In the genomic region with DNA sequence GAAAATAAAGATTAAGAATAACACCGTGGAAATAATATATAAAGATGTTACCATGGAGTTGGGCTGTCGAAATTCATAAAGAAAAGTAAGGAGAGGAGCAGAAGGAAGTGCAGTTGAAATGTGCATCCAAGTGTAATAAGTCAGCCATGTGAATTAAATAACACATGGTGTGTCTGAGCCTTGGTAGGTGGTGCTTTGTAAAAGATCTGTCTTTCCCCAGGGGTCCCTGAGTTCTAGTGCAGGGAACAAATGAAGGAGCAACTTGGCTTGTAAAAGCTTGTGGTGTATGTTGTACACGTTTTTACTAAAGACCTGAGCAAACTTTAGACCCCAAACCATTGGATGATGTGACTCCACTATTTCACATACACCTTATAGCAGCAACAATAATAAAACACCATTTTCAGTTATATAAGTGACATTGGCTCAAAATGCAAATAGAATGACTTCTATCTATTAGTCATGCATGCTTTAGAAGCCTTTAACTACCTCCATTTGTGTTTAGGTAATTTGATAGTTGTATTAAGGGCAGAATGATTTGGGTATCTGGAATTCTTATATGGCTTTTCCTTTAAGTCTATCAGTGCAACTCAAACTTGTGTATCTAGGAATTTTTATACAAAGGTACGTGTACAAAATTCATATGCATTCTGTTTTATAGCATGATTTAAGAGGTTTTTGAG, we compare ENCODE assay signal across 25 cellular contexts. TPM values are rescaled to one million over a fixed set of nuclear protein-coding genes. Genes with fewer than 3 reads are reported as not detected.
A peak's percentile ranks its signal among the peaks of the same experiment; 100 is the strongest.
DNase-seq lines count a peak whose midpoint lies in the region; ATAC-seq, FAIRE-seq and TF ChIP-seq lines count a peak whose summit lies in the region.
"Had no signal": no experiment of that assay in that cellular context is flagged by ENCODE, and none has a peak within 500 bp of the region (broad histone marks: within the 10 kb centered on the region; RNA-seq: fewer than 3 reads in every experiment).

No MANE protein-coding gene starts in this region.

- in situ Hi-C loops in IMR-90 (cut with MboI; ENCODE audit: low sequenced_read_pairs) = no loop called here

- H4K20me1 ChIP-seq in IMR-90 (ENCODE audit: insufficient read depth, low read length) = peaks cover 30% of the 10 kb centered on the region

- FAIRE-seq in D721Med (lab: Jason Lieb, UNC) = peak; percentile 68
- FAIRE-seq: colon, keratinocyte had no signal

- H3K27me3 Mint-ChIP-seq in naive thymus-derived CD8-positive, alpha-beta T cell = no peaks in the 10 kb centered on the region
- H3K27me3 Mint-ChIP-seq: activated CD4-positive, alpha-beta T cell treated with anti-CD3 and anti-CD28 coated beads, Interleukin-2, amount 10 ng/mL, durations not matched to agents 7 days and 5 days; activated naive CD8-positive, alpha-beta T cell treated with anti-CD3 and anti-CD28 coated beads for 36 hours; activated T-helper 17 cell treated with anti-CD3 and anti-CD28 coated beads, Interleukin-2, amount 50 U/mL, for 72 hours; CD4-positive, alpha-beta T cell; effector memory CD8-positive, alpha-beta T cell had no signal

- POLR2A ChIA-PET in IMR-90 (lab: Charles Lee; ENCODE audit: unreplicated experiment) = no interaction called here
- POLR2A ChIA-PET in naive thymus-derived CD8-positive, alpha-beta T cell (lab: Charles Lee) = no interaction called here

- peak overlapping the region; percentile 36; the same call in 1 of the 2 replicates for H3K4me2 ChIP-seq in IMR-90 (ENCODE audit: low read depth, low read length)
- H3K4me2 ChIP-seq in mesenchymal stem cell (ENCODE audit: low read length, poor library complexity, severe bottlenecking) = no peak overlapping the region

- H2AK5ac ChIP-seq in IMR-90 (ENCODE audit: low read depth, low read length) = no peak overlapping the region
- H2AK5ac ChIP-seq in mesenchymal stem cell (ENCODE audit: low read length, severe bottlenecking) = no peak overlapping the region

- H3K4me3 Mint-ChIP-seq in naive thymus-derived CD8-positive, alpha-beta T cell = no peak overlapping the region
- H3K4me3 Mint-ChIP-seq: activated CD4-positive, alpha-beta T cell treated with anti-CD3 and anti-CD28 coated beads, Interleukin-2, amount 10 ng/mL, durations not matched to agents 7 days and 5 days; activated naive CD8-positive, alpha-beta T cell treated with anti-CD3 and anti-CD28 coated beads for 36 hours; activated T-helper 17 cell treated with anti-CD3 and anti-CD28 coated beads, Interleukin-2, amount 50 U/mL, for 72 hours; CD4-positive, alpha-beta T cell; effector memory CD8-positive, alpha-beta T cell; T-helper 1 cell treated with Interleukin-12 subunit alpha and Interleukin-12 subunit beta and Interleukin-4 antibody, amounts not matched to agents 30 μg/mL and 1 μg/mL, for 36 hours had no signal

- peak; percentile 48 for ATAC-seq in IMR-90 (ENCODE audit: low read depth)
- ATAC-seq in naive thymus-derived CD8-positive, alpha-beta T cell = no peak
- ATAC-seq: activated T-helper 17 cell treated with anti-CD3 and anti-CD28 coated beads, Interleukin-2, amount 50 U/mL, for 72 hours; effector memory CD8-positive, alpha-beta T cell; gastrocnemius medialis had no signal

- H3K4me1 ChIP-seq in IMR-90 (ENCODE audit: control insufficient read depth, insufficient read depth, low read length) (peaks cover 7% of the 10 kb centered on the region), SJCRH30 (peaks cover 37% of the 10 kb centered on the region), mesenchymal stem cell (ENCODE audit: control insufficient read depth, insufficient read depth, low read depth, low read length) (peaks cover 4% of the 10 kb centered on the region)

- H3K36me3 ChIP-seq in IMR-90 (ENCODE audit: control insufficient read depth, insufficient read depth, low read length) (0 out of 2 replicates have a peak, but pooled peaks cover 2% of the 10 kb centered on the region), SJCRH30 (peaks cover 11% of the 10 kb centered on the region), mesenchymal stem cell (ENCODE audit: control insufficient read depth in 1 of 2, insufficient read depth in 2 of 2, low read depth in 1 of 2, low read length in 2 of 2) (peaks cover 0 to 4% of the 10 kb centered on the region in 2 experiments)
- H3K36me3 ChIP-seq: esophagus muscularis mucosa, right atrium auricular region had no signal

- peaks cover 15 to 55% of the 10 kb centered on the region in 2 experiments for H3K79me1 ChIP-seq in IMR-90 (ENCODE audit: low read depth in 1 of 2, low read length in 2 of 2)
- no peaks in the 10 kb centered on the region for H3K79me1 ChIP-seq in mesenchymal stem cell (replicated peaks; ENCODE audit: low read length, poor library complexity, severe bottlenecking)

- H4K8ac ChIP-seq in IMR-90 (ENCODE audit: low read depth in 2 of 2, low read length in 2 of 2) (no peak overlapping the region), mesenchymal stem cell (ENCODE audit: low read length) (no peak overlapping the region)

- no peak overlapping the region for H3K23ac ChIP-seq in IMR-90 (ENCODE audit: low read depth, low read length)
- no peak overlapping the region for H3K23ac ChIP-seq in mesenchymal stem cell (ENCODE audit: low read length in 2 of 2)

- H2BK15ac ChIP-seq in IMR-90 (ENCODE audit: low read depth, low read length) (no peak overlapping the region), mesenchymal stem cell (ENCODE audit: low read depth, poor library complexity, severe bottlenecking) (no peak overlapping the region)

- no peak overlapping the region for H2BK5ac ChIP-seq in IMR-90 (ENCODE audit: low read depth, low read length, poor library complexity, severe bottlenecking)
- H2BK5ac ChIP-seq in mesenchymal stem cell (ENCODE audit: low read depth, low read length, poor library complexity, severe bottlenecking) = no peak overlapping the region

- no peak for TF ChIP-seq CTCF in D721Med (IDR thresholded peaks at IDR 0.05; ENCODE audit: insufficient read depth, missing control alignments)
- no peak for TF ChIP-seq CTCF in IMR-90 (conservative IDR thresholded peaks at IDR 0.05; ENCODE audit: low read depth, low read length)

- no peak for TF ChIP-seq RAD21 in IMR-90 (IDR thresholded peaks at IDR 0.05; ENCODE audit: low read length)

- H3K9ac ChIP-seq in IMR-90 (ENCODE audit: low read depth, low read length) (no peak overlapping the region), mesenchymal stem cell (ENCODE audit: low read length) (no peak overlapping the region)

- H2AFZ ChIP-seq in IMR-90 (replicated peaks; ENCODE audit: low read length, poor library complexity) (no peak overlapping the region), mesenchymal stem cell (ENCODE audit: low read depth, low read length) (no peak overlapping the region)

- no peak overlapping the region for H3K14ac ChIP-seq in IMR-90 (replicated peaks; ENCODE audit: low read depth, low read length)
- H3K14ac ChIP-seq in mesenchymal stem cell (ENCODE audit: low read length in 2 of 2) = no peak overlapping the region

- WGBS in IMR-90 (ENCODE audit: extremely low coverage in 2 of 2, insufficient read length in 1 of 2), 2 experiments = no CpG with 5 or more reads among the region's 4 CpGs
- 75% methylated on average over 2 of the region's 4 CpGs for WGBS in mesenchymal stem cell

- H3K4ac ChIP-seq in IMR-90 (ENCODE audit: low read depth, low read length) = no peak overlapping the region
- no peak overlapping the region for H3K4ac ChIP-seq in mesenchymal stem cell (ENCODE audit: low read depth in 1 of 2, low read length in 2 of 2)

- peaks cover 23 to 66% (median 51%) of the 10 kb centered on the region in 4 donors for H3K4me1 Mint-ChIP-seq in naive thymus-derived CD8-positive, alpha-beta T cell

- H4K91ac ChIP-seq in IMR-90 (ENCODE audit: insufficient read depth, low read depth, low read length) (no peak overlapping the region), mesenchymal stem cell (ENCODE audit: low read length) (no peak overlapping the region)

- peaks cover 0 to 11% (median 2%) of the 10 kb centered on the region in 3 donors for H3K36me3 Mint-ChIP-seq in naive thymus-derived CD8-positive, alpha-beta T cell

- peaks cover 0 to 4% (median 2%) of the 10 kb centered on the region in 9 donors for H3K9me3 Mint-ChIP-seq in naive thymus-derived CD8-positive, alpha-beta T cell
- H3K9me3 Mint-ChIP-seq: activated T-helper 17 cell treated with anti-CD3 and anti-CD28 coated beads, Interleukin-2, amount 50 U/mL, for 72 hours; CD4-positive, alpha-beta T cell; effector memory CD8-positive, alpha-beta T cell had no signal

- H3K27ac Mint-ChIP-seq in naive thymus-derived CD8-positive, alpha-beta T cell = no peak overlapping the region
- H3K27ac Mint-ChIP-seq: activated CD4-positive, alpha-beta T cell treated with anti-CD3 and anti-CD28 coated beads, Interleukin-2, amount 10 ng/mL, durations not matched to agents 7 days and 5 days; activated naive CD8-positive, alpha-beta T cell treated with anti-CD3 and anti-CD28 coated beads for 36 hours; activated T-helper 17 cell treated with anti-CD3 and anti-CD28 coated beads, Interleukin-2, amount 50 U/mL, for 72 hours; CD4-positive, alpha-beta T cell; effector memory CD8-positive, alpha-beta T cell; T-helper 1 cell treated with Interleukin-12 subunit alpha and Interleukin-12 subunit beta and Interleukin-4 antibody, amounts not matched to agents 30 μg/mL and 1 μg/mL, for 36 hours had no signal

- no peak overlapping the region for H3K18ac ChIP-seq in IMR-90 (ENCODE audit: low read depth, low read length)
- peak overlapping the region in 1 of 2 experiments; percentile 27 for H3K18ac ChIP-seq in mesenchymal stem cell (ENCODE audit: low read depth in 1 of 2, low read length in 2 of 2)

- intact Hi-C loops in IMR-90 (cut with micrococcal nuclease) = no loop called here

- H2BK120ac ChIP-seq in IMR-90 (ENCODE audit: low read depth, low read length) = no peak overlapping the region
- no peak overlapping the region for H2BK120ac ChIP-seq in mesenchymal stem cell (ENCODE audit: low read depth, low read length)

- no peak for TF ChIP-seq POLR2A in IMR-90 (IDR thresholded peaks at IDR 0.05; ENCODE audit: low read depth, low read length)

- CTCF ChIA-PET in IMR-90 (lab: Yijun Ruan, JAX) = no interaction called here

- H3K4me3 ChIP-seq in IMR-90 (ENCODE audit: insufficient read depth, low read depth, low read length) = no peak overlapping the region
- no peak overlapping the region for H3K4me3 ChIP-seq in SJCRH30
- H3K4me3 ChIP-seq in mesenchymal stem cell (ENCODE audit: insufficient read depth in 1 of 2, low read depth in 1 of 2, low read length in 2 of 2) = no peak overlapping the region
- H3K4me3 ChIP-seq: esophagus muscularis mucosa, gastrocnemius medialis, MG63, right atrium auricular region had no signal

- dilution Hi-C loops in IMR-90 (cut with HindIII; ENCODE audit: low sequenced_read_pairs, unreplicated experiment) = no loop called here

- no peak overlapping the region for H2BK20ac ChIP-seq in IMR-90 (ENCODE audit: low read depth, low read length)

- no peak overlapping the region for H3K56ac ChIP-seq in IMR-90 (ENCODE audit: extremely low read depth, insufficient read depth, low read length)

- no peaks in the 10 kb centered on the region for H3K27me3 ChIP-seq in IMR-90 (ENCODE audit: control insufficient read depth, insufficient read depth, low read length)
- no peaks in the 10 kb centered on the region for H3K27me3 ChIP-seq in SJCRH30
- no peaks in the 10 kb centered on the region for H3K27me3 ChIP-seq in mesenchymal stem cell (ENCODE audit: control insufficient read depth in 1 of 2, insufficient read depth in 1 of 2, low read length in 2 of 2)
- H3K27me3 ChIP-seq: esophagus muscularis mucosa, gastrocnemius medialis, MG63, right atrium auricular region had no signal

- no TSS peak for BruUV-seq in IMR-90 (replicated peaks; lab: Mats Ljungman, UMichigan)

- H2AK9ac ChIP-seq in IMR-90 (replicated peaks; ENCODE audit: low read depth, low read length, poor library complexity) = no peak overlapping the region

- DNase-seq in D721Med (ENCODE audit: insufficient read length, low spot score) (no peak), IMR-90 (peak; percentile 33), SJCRH30 (peak; percentile 33 to 49), mesenchymal stem cell (no peak), COLO668 (lab: John Stamatoyannopoulos, UW; ENCODE audit: unreplicated experiment) (no peak), NCI-H1092 (lab: John Stamatoyannopoulos, UW) (no peak), putamen (ENCODE audit: low spot score) (no peak)
- no peak for DNase-seq in naive thymus-derived CD8-positive, alpha-beta T cell
- DNase-seq: activated CD4-positive, alpha-beta T cell treated with anti-CD3 and anti-CD28 coated beads, Interleukin-2, amount 10 ng/mL, durations not matched to agents 7 days and 5 days; activated naive CD8-positive, alpha-beta T cell treated with anti-CD3 and anti-CD28 coated beads for 36 hours; CD4-positive, alpha-beta T cell; effector memory CD8-positive, alpha-beta T cell; gastrocnemius medialis; MG63; NCI-H1694; NCI-H345; occipital lobe; Right ventricle myocardium superior; stimulated activated CD4-positive, alpha-beta T cell treated with anti-CD3 and anti-CD28 coated beads, Interleukin-15, amount 100 ng/mL, for 24 hours had no signal

- H3K27ac ChIP-seq in IMR-90 (ENCODE audit: insufficient read depth, low read length) (no peak overlapping the region), SJCRH30 (peak overlapping the region; percentile 50), mesenchymal stem cell (ENCODE audit: low read length, poor library complexity, severe bottlenecking) (peak overlapping the region; percentile 21)
- H3K27ac ChIP-seq: esophagus muscularis mucosa, gastrocnemius medialis, right atrium auricular region had no signal

- H3K9me3 ChIP-seq in IMR-90 (ENCODE audit: control insufficient read depth, insufficient read depth, low read length) (no peaks in the 10 kb centered on the region), SJCRH30 (replicated peaks) (0 out of 2 replicates have a peak, but pooled peaks cover 4% of the 10 kb centered on the region), mesenchymal stem cell (ENCODE audit: control insufficient read depth, low read length) (peaks cover 10% of the 10 kb centered on the region)
- H3K9me3 ChIP-seq: gastrocnemius medialis had no signal

- no peak overlapping the region for H4K5ac ChIP-seq in IMR-90 (ENCODE audit: low read depth, low read length)

- H2BK12ac ChIP-seq in mesenchymal stem cell (ENCODE audit: low read length in 2 of 2) = no peak overlapping the region

- H3K9me1 ChIP-seq in IMR-90 (ENCODE audit: insufficient read depth, low read length) = peaks cover 8% of the 10 kb centered on the region

RNA-seq across cellular contexts. Expression of gene STARD3NL, which starts 11.4 kb away (rescaled TPM):
- total RNA-seq in IMR-90 (2012; rRNA removed) = 69.7 and 102 TPM in 2 replicates
- 46.5 and 51.6 TPM in 2 replicates for polyA plus RNA-seq in IMR-90 (2012; rRNA removed)
- 11.7 and 13.9 TPM in 2 replicates for polyA plus RNA-seq in IMR-90 (2012; cell fraction: cytosol; rRNA removed)
- polyA plus RNA-seq in IMR-90 (2012; cell fraction: nucleus; rRNA removed; ENCODE audit: low replicate concordance) = 3.1 and 19.2 TPM in 2 replicates
- 153 and 162 TPM in 2 replicates for total RNA-seq in SJCRH30 (2014; rRNA removed; shearing (Covaris generic))
- 55.4 TPM for polyA plus RNA-seq in mesenchymal stem cell (2013, experiment 1 of 2)
- 57.5 TPM for polyA plus RNA-seq in mesenchymal stem cell (2013, experiment 2 of 2)
- total RNA-seq in naive thymus-derived CD8-positive, alpha-beta T cell = 10 to 100 TPM; 12.8 TPM
- polyA plus RNA-seq in naive thymus-derived CD8-positive, alpha-beta T cell = 10 to 100 TPM; 26.4 to 35.4 (median 32.8) TPM

Comparison
In these comparisons a context has a peak if more than half of its experiments do, and no peak if none do; other contexts are left out.
1. DNase-seq: peak in IMR-90 (single experiment) and SJCRH30 (2 of 2); none in D721Med (single experiment), mesenchymal stem cell (single experiment), naive thymus-derived CD8-positive, alpha-beta T cell (0 of 10), COLO668 (single experiment), NCI-H1092 (single experiment) and putamen (single experiment).